In genomic region chr9:117496307-117496706, GRCh38 we compare ENCODE assay signal across 17 cellular contexts.
DNase-seq lines count a peak whose midpoint lies in the region; ATAC-seq and TF ChIP-seq lines count a peak whose summit lies in the region.
"Had no signal": no experiment of that assay in that cellular context is flagged by ENCODE, and none has a peak within 500 bp of the region (broad histone marks: within the 10 kb centered on the region; RNA-seq: fewer than 3 reads in every experiment).

No MANE protein-coding gene starts in this region.

- peak overlapping the region; percentile 60 for H3K4me2 ChIP-seq in Loucy (ENCODE audit: low read depth, low read length, poor library complexity, severe bottlenecking)
- H3K4me2 ChIP-seq: A549 had no signal

- peaks cover 12% of the 10 kb centered on the region for H3K4me1 ChIP-seq in Loucy (ENCODE audit: insufficient read depth, low read length, poor library complexity, severe bottlenecking)
- H3K4me1 ChIP-seq: A549 had no signal

- H3K27ac Mint-ChIP-seq in natural killer cell: peak overlapping the region in 1 of 2 donors; percentile 47
- H3K27ac Mint-ChIP-seq in natural killer cell treated with Interleukin-12 subunit alpha and Interleukin-12 subunit beta and Interleukin-15 and Interleukin-18, amount 100 ng/mL, for 72 hours: no peak overlapping the region
- H3K27ac Mint-ChIP-seq in effector memory CD8-positive, alpha-beta T cell: no peak overlapping the region
- H3K27ac Mint-ChIP-seq: B cell; CD4-positive, alpha-beta T cell; CD8-positive, alpha-beta T cell had no signal

- TF ChIP-seq CTCF in natural killer cell (IDR thresholded peaks at IDR 0.05): no peak
- no peak for TF ChIP-seq CTCF in Loucy (conservative IDR thresholded peaks at IDR 0.05; ENCODE audit: low read length)

- intact Hi-C loops in natural killer cell (cut with micrococcal nuclease): no loop called here

- no peaks in the 10 kb centered on the region for H3K27me3 ChIP-seq in Loucy (ENCODE audit: insufficient read depth, low read length, poor library complexity, severe bottlenecking)
- H3K27me3 ChIP-seq: BLaER1 treated with 17β-estradiol and CSF1 and Interleukin-3, amounts not matched to agents 10 nM and 100 nM had no signal

- peak overlapping the region; percentile 43 for H3K4me3 Mint-ChIP-seq in natural killer cell
- no peak overlapping the region for H3K4me3 Mint-ChIP-seq in natural killer cell treated with Interleukin-12 subunit alpha and Interleukin-12 subunit beta and Interleukin-15 and Interleukin-18, amount 100 ng/mL, for 72 hours
- H3K4me3 Mint-ChIP-seq in effector memory CD8-positive, alpha-beta T cell: no peak overlapping the region
- H3K4me3 Mint-ChIP-seq: B cell; CD4-positive, alpha-beta T cell; CD8-positive, alpha-beta T cell had no signal

- peak in 1 of 3 donors; percentile 59 for ATAC-seq in natural killer cell
- ATAC-seq in natural killer cell treated with Interleukin-12 subunit alpha and Interleukin-12 subunit beta and Interleukin-15 and Interleukin-18, amount 100 ng/mL, for 72 hours: no peak
- no peak for ATAC-seq in effector memory CD8-positive, alpha-beta T cell (replicated peaks)
- ATAC-seq: A549; CD8-positive, alpha-beta T cell had no signal

- H3K36me3 Mint-ChIP-seq in natural killer cell: peaks cover 7% of the 10 kb centered on the region
- H3K36me3 Mint-ChIP-seq in natural killer cell treated with Interleukin-12 subunit alpha and Interleukin-12 subunit beta and Interleukin-15 and Interleukin-18, amount 100 ng/mL, for 72 hours: no peaks in the 10 kb centered on the region
- H3K36me3 Mint-ChIP-seq in effector memory CD8-positive, alpha-beta T cell (ENCODE audit: insufficient read depth): no peaks in the 10 kb centered on the region
- H3K36me3 Mint-ChIP-seq: CD8-positive, alpha-beta T cell had no signal

- no peaks in the 10 kb centered on the region for H3K27me3 Mint-ChIP-seq in natural killer cell (ENCODE audit: low read depth in 2 of 2)
- no peaks in the 10 kb centered on the region for H3K27me3 Mint-ChIP-seq in natural killer cell treated with Interleukin-12 subunit alpha and Interleukin-12 subunit beta and Interleukin-15 and Interleukin-18, amount 100 ng/mL, for 72 hours
- H3K27me3 Mint-ChIP-seq in effector memory CD8-positive, alpha-beta T cell: no peaks in the 10 kb centered on the region
- H3K27me3 Mint-ChIP-seq: B cell; CD4-positive, alpha-beta T cell had no signal

- H3K79me2 ChIP-seq in Loucy (ENCODE audit: insufficient read depth, low read length): no peaks in the 10 kb centered on the region

- peaks cover 3 to 4% of the 10 kb centered on the region in 2 donors for H3K9me3 Mint-ChIP-seq in natural killer cell
- H3K9me3 Mint-ChIP-seq in natural killer cell treated with Interleukin-12 subunit alpha and Interleukin-12 subunit beta and Interleukin-15 and Interleukin-18, amount 100 ng/mL, for 72 hours: peaks cover 3% of the 10 kb centered on the region
- H3K9me3 Mint-ChIP-seq in effector memory CD8-positive, alpha-beta T cell: peaks cover 0 to 7% of the 10 kb centered on the region in 2 donors
- H3K9me3 Mint-ChIP-seq: CD8-positive, alpha-beta T cell had no signal

- H2AFZ ChIP-seq in Loucy (ENCODE audit: low read length): no peak overlapping the region

- H3K4me3 ChIP-seq in Jurkat, Clone E6-1 (ENCODE audit: low read length): no peak overlapping the region
- no peak overlapping the region for H3K4me3 ChIP-seq in Loucy (ENCODE audit: low read length, poor library complexity, severe bottlenecking)
- H3K4me3 ChIP-seq: A549; BLaER1 treated with 17β-estradiol and CSF1 and Interleukin-3, amounts not matched to agents 10 nM and 100 nM had no signal

- no peak for DNase-seq in natural killer cell
- no peak for DNase-seq in natural killer cell treated with Interleukin-12 subunit alpha and Interleukin-12 subunit beta and Interleukin-15 and Interleukin-18, amount 100 ng/mL, for 72 hours (ENCODE audit: low spot score)
- DNase-seq in Jurkat, Clone E6-1 (ENCODE audit: low read depth, low spot score): peak; percentile 67
- DNase-seq in NCI-H1092 treated with DMSO at 0.1 percent for 48 hours (lab: John Stamatoyannopoulos, UW): no peak
- no peak for DNase-seq in DMS53 treated with DMSO at 0.1 percent for 48 hours (lab: John Stamatoyannopoulos, UW; ENCODE audit: unreplicated experiment)
- DNase-seq in effector memory CD8-positive, alpha-beta T cell: no peak
- DNase-seq: AML-193; Caco-2; Calu3; CD4-positive, alpha-beta T cell; CD8-positive, alpha-beta T cell; DMS79; GF-D8 had no signal

- no peaks in the 10 kb centered on the region for H3K9me3 ChIP-seq in Loucy (ENCODE audit: insufficient read depth, low read depth, low read length)
- H3K9me3 ChIP-seq: A549; BLaER1 treated with 17β-estradiol and CSF1 and Interleukin-3, amounts not matched to agents 10 nM and 100 nM; Caco-2 had no signal

- peaks cover 7 to 41% of the 10 kb centered on the region in 2 donors for H3K4me1 Mint-ChIP-seq in natural killer cell
- peaks cover 4 to 19% of the 10 kb centered on the region in 2 donors for H3K4me1 Mint-ChIP-seq in natural killer cell treated with Interleukin-12 subunit alpha and Interleukin-12 subunit beta and Interleukin-15 and Interleukin-18, amount 100 ng/mL, for 72 hours (ENCODE audit: low read depth in 2 of 2)
- no peaks in the 10 kb centered on the region for H3K4me1 Mint-ChIP-seq in effector memory CD8-positive, alpha-beta T cell (ENCODE audit: low read depth in 2 of 2)
- H3K4me1 Mint-ChIP-seq: B cell had no signal

- no peaks in the 10 kb centered on the region for H3K9me2 ChIP-seq in Loucy (replicated peaks; ENCODE audit: low read depth, low read length)

- H3K9ac ChIP-seq in Loucy (ENCODE audit: low read depth, low read length, poor library complexity, severe bottlenecking): no peak overlapping the region
- H3K9ac ChIP-seq: BLaER1 treated with 17β-estradiol and CSF1 and Interleukin-3, amounts not matched to agents 10 nM and 100 nM had no signal

- no peaks in the 10 kb centered on the region for H4K20me1 ChIP-seq in Loucy (ENCODE audit: insufficient read depth, low read length, poor library complexity, severe bottlenecking)
- H4K20me1 ChIP-seq: BLaER1 treated with 17β-estradiol and CSF1 and Interleukin-3, amounts not matched to agents 10 nM and 100 nM had no signal

- no peaks in the 10 kb centered on the region for H3K36me3 ChIP-seq in Loucy (ENCODE audit: insufficient read depth, low read length)
- H3K36me3 ChIP-seq: BLaER1 treated with 17β-estradiol and CSF1 and Interleukin-3, amounts not matched to agents 10 nM and 100 nM had no signal

- no peaks in the 10 kb centered on the region for H3F3A ChIP-seq in Loucy (ENCODE audit: low read depth)
